24 cellular contexts compared by ENCODE assay signal in the genomic region with DNA sequence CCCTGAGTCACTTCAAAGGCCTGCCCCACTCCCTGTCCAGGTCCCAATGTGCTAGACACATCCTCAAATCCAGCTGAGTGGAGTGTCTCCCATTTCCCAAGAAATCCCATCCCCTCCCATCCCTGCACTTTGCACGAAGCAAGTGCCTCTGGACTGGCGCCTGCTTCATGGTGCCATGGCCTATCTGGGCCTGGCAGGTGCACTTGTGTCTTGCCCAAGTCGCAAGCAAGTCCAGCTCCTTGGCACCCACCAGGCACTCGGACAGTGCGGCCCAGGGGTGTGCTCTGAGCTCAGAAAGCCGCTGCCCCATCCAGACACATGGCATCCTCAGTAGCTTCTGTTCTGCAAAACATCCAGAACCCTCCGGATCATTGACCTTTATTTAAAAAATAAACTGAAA.
DNase-seq lines count a peak whose midpoint lies in the region; ATAC-seq, FAIRE-seq and TF ChIP-seq lines count a peak whose summit lies in the region.
"Had no signal": no experiment of that assay in that cellular context is flagged by ENCODE, and none has a peak within 500 bp of the region (broad histone marks: within the 10 kb centered on the region; RNA-seq: fewer than 3 reads in every experiment).

No MANE protein-coding gene starts in this region.

- H3K27ac ChIP-seq in PC-3 (ENCODE audit: low read length): peak overlapping the region; percentile 77; the same call in 1 of the 2 replicates
- no peak overlapping the region for H3K27ac ChIP-seq in H1 (ENCODE audit: low read depth, low read length)
- H3K27ac ChIP-seq: BLaER1 treated with 17β-estradiol and CSF1 and Interleukin-3, amounts not matched to agents 10 nM and 100 nM had no signal

- H2BK5ac ChIP-seq in H1 (ENCODE audit: low read depth, low read length): no peak overlapping the region

- H3K36me3 ChIP-seq in PC-3 (ENCODE audit: low read depth, low read length) (peaks cover 10% of the 10 kb centered on the region; the same call in 1 of the 2 replicates), H1 (ENCODE audit: control insufficient read depth in 2 of 4, insufficient read depth in 4 of 4, low read length in 3 of 4) (no peaks in the 10 kb centered on the region)
- H3K36me3 ChIP-seq: BLaER1 treated with 17β-estradiol and CSF1 and Interleukin-3, amounts not matched to agents 10 nM and 100 nM had no signal

- no peak overlapping the region for H3K14ac ChIP-seq in H1 (ENCODE audit: insufficient read length)

- no peak for TF ChIP-seq EP300 in H1 (IDR thresholded peaks at IDR 0.05; ENCODE audit: borderline replicate concordance in 1 of 2, low read depth in 2 of 2, low read length in 2 of 2)

- no peaks in the 10 kb centered on the region for H3K9me2 ChIP-seq in PC-3 (replicated peaks; ENCODE audit: low read length)

- no peak overlapping the region for H2BK20ac ChIP-seq in H1 (ENCODE audit: low read length)

- no peak overlapping the region for H3K9ac ChIP-seq in PC-3 (ENCODE audit: low read length)
- no peak overlapping the region for H3K9ac ChIP-seq in H1 (replicated peaks in 1 of 4; ENCODE audit: extremely low read depth in 1 of 4, low read depth in 3 of 4, low read length in 3 of 4)
- H3K9ac ChIP-seq: BLaER1 treated with 17β-estradiol and CSF1 and Interleukin-3, amounts not matched to agents 10 nM and 100 nM had no signal

- POLR2A ChIA-PET in PC-3 (lab: Charles Lee; ENCODE audit: unreplicated experiment): interaction anchor here (0.6 kb wide), 1 partner anchor 279 kb away, joined by 3 read pairs; no protein-coding TSS in a partner anchor
- POLR2A ChIA-PET in H1 (lab: Charles Lee; ENCODE audit: partially characterized antibody): no interaction called here
- POLR2A ChIA-PET in activated CD8-positive, alpha-beta T cell treated with anti-CD3 and anti-CD28 coated beads, Interleukin-2, amount 10 ng/mL, durations not matched to agents 7 days and 5 days (lab: Charles Lee): no interaction called here

- H3K4me1 ChIP-seq in PC-3 (ENCODE audit: insufficient read depth, low read length) (peaks cover 8% of the 10 kb centered on the region), H1 (replicated peaks in 1 of 4; ENCODE audit: control insufficient read depth in 3 of 4, insufficient read depth in 4 of 4, low read length in 3 of 4) (no peaks in the 10 kb centered on the region)

- H3K56ac ChIP-seq in H1 (replicated peaks; ENCODE audit: insufficient read length, low read depth, low read length): no peak overlapping the region

- intact Hi-C loops in PC-3 (cut with micrococcal nuclease): loop anchor here (10.0 kb wide), 1 partner anchor 105 kb away; no protein-coding TSS in a partner anchor

- peak; percentile 6 for ATAC-seq in PC-3
- peak; percentile 11 to 31 for ATAC-seq in natural killer cell treated with Interleukin-12 subunit alpha and Interleukin-12 subunit beta and Interleukin-15 and Interleukin-18, amount 100 ng/mL, for 72 hours
- ATAC-seq in stimulated activated memory B cell treated with anti-CD40 and anti-IgM and Interleukin-4, amounts not matched to agents 10 μg/mL and 1 μg/mL and 100 μg/mL, for 72 hours: peak; percentile 37
- no peak for ATAC-seq in HG02759 (IDR thresholded peaks at IDR 0.05; ENCODE audit: unreplicated experiment)
- no peak for ATAC-seq in activated CD8-positive, alpha-beta T cell treated with anti-CD3 and anti-CD28 coated beads, Interleukin-2, amount 10 ng/mL, durations not matched to agents 7 days and 5 days

- H3K79me2 ChIP-seq in PC-3 (ENCODE audit: low read length) (peaks cover 40% of the 10 kb centered on the region), H1 (ENCODE audit: control insufficient read depth in 1 of 2, insufficient read depth in 2 of 2, low read length in 2 of 2) (no peaks in the 10 kb centered on the region)

- no peaks in the 10 kb centered on the region for H3K9me3 ChIP-seq in PC-3 (ENCODE audit: low read length)
- H3K9me3 ChIP-seq in H1 (ENCODE audit: insufficient read depth in 2 of 2, low read depth in 1 of 2, low read length in 1 of 2): no peaks in the 10 kb centered on the region
- H3K9me3 ChIP-seq: BLaER1 treated with 17β-estradiol and CSF1 and Interleukin-3, amounts not matched to agents 10 nM and 100 nM had no signal

- TF ChIP-seq CTCF in PC-3 (conservative IDR thresholded peaks at IDR 0.05; ENCODE audit: low read depth, low read length) (no peak), H1 (IDR thresholded peaks at IDR 0.05; ENCODE audit: control extremely low read depth in 1 of 3, insufficient read depth in 1 of 3, low read depth in 1 of 3, low read length in 3 of 3) (no peak)

- no peak overlapping the region for H3K18ac ChIP-seq in H1 (ENCODE audit: extremely low read depth, low read length)

- 83% methylated on average over 7 of the region's 7 CpGs; no CpG with 5 or more reads in 1 of the 2 experiments for WGBS in H1 (ENCODE audit: extremely low coverage in 1 of 2, insufficient coverage in 1 of 2, insufficient read length in 1 of 2, insufficient replicate concordance in 2 of 2, low coverage in 1 of 2, low lambda C conversion rate in 2 of 2, missing lambda C conversion rate in 1 of 2), 2 experiments

- H3K36me3 Mint-ChIP-seq in natural killer cell treated with Interleukin-12 subunit alpha and Interleukin-12 subunit beta and Interleukin-15 and Interleukin-18, amount 100 ng/mL, for 72 hours: no peaks in the 10 kb centered on the region
- H3K36me3 Mint-ChIP-seq in stimulated activated memory B cell treated with anti-CD40 and anti-IgM and Interleukin-4, amounts not matched to agents 10 μg/mL and 1 μg/mL and 100 μg/mL, for 72 hours: no peaks in the 10 kb centered on the region
- no peaks in the 10 kb centered on the region for H3K36me3 Mint-ChIP-seq in activated CD8-positive, alpha-beta T cell treated with anti-CD3 and anti-CD28 coated beads, Interleukin-2, amount 10 ng/mL, durations not matched to agents 7 days and 5 days (ENCODE audit: low read depth)

- H3K79me1 ChIP-seq in H1 (ENCODE audit: low read depth, low read length): no peaks in the 10 kb centered on the region

- H2BK12ac ChIP-seq in H1 (ENCODE audit: low read depth, low read length): no peak overlapping the region

- FAIRE-seq in H1 (lab: Jason Lieb, UNC): no peak
- FAIRE-seq: A204.1, D721Med, GM19239, HTR-8/SVneo, K562 had no signal

- H4K20me1 ChIP-seq in PC-3 (ENCODE audit: low read length) (peaks cover 8% of the 10 kb centered on the region; the same call in 1 of the 2 replicates), H1 (replicated peaks in 1 of 2; ENCODE audit: control insufficient read depth in 1 of 2, insufficient read depth in 2 of 2, low read length in 2 of 2) (no peaks in the 10 kb centered on the region)
- H4K20me1 ChIP-seq: BLaER1 treated with 17β-estradiol and CSF1 and Interleukin-3, amounts not matched to agents 10 nM and 100 nM had no signal

- no peaks in the 10 kb centered on the region for H3K23me2 ChIP-seq in H1 (ENCODE audit: low read depth, low read length)

- no peak overlapping the region for H3K4me3 Mint-ChIP-seq in natural killer cell treated with Interleukin-12 subunit alpha and Interleukin-12 subunit beta and Interleukin-15 and Interleukin-18, amount 100 ng/mL, for 72 hours
- no peak overlapping the region for H3K4me3 Mint-ChIP-seq in stimulated activated memory B cell treated with anti-CD40 and anti-IgM and Interleukin-4, amounts not matched to agents 10 μg/mL and 1 μg/mL and 100 μg/mL, for 72 hours
- no peak overlapping the region for H3K4me3 Mint-ChIP-seq in activated CD8-positive, alpha-beta T cell treated with anti-CD3 and anti-CD28 coated beads, Interleukin-2, amount 10 ng/mL, durations not matched to agents 7 days and 5 days
- H3K4me3 Mint-ChIP-seq: CD4-positive, alpha-beta T cell had no signal

- H4K91ac ChIP-seq in H1 (replicated peaks; ENCODE audit: insufficient read length, low read length): peak overlapping the region; percentile 54

- CTCF ChIA-PET in PC-3 (lab: Charles Lee): no interaction called here
- CTCF ChIA-PET in H1 (lab: Charles Lee; ENCODE audit: partially characterized antibody): interaction anchor here (0.7 to 2.6 kb wide), 10 partner anchors 10 to 206 kb away, joined by 3 to 13 read pairs (median 3); no protein-coding TSS in a partner anchor
- CTCF ChIA-PET in activated CD8-positive, alpha-beta T cell treated with anti-CD3 and anti-CD28 coated beads, Interleukin-2, amount 10 ng/mL, durations not matched to agents 7 days and 5 days (lab: Charles Lee): no interaction called here

- BruUV-seq in PC-3 (replicated peaks; lab: Mats Ljungman, UMichigan): no TSS peak

- H3K4ac ChIP-seq in H1 (replicated peaks; ENCODE audit: insufficient read length, low read depth, low read length): no peak overlapping the region

- peaks cover 0 to 4% of the 10 kb centered on the region in 2 donors for H3K4me1 Mint-ChIP-seq in natural killer cell treated with Interleukin-12 subunit alpha and Interleukin-12 subunit beta and Interleukin-15 and Interleukin-18, amount 100 ng/mL, for 72 hours (ENCODE audit: low read depth in 2 of 2)
- H3K4me1 Mint-ChIP-seq in stimulated activated memory B cell treated with anti-CD40 and anti-IgM and Interleukin-4, amounts not matched to agents 10 μg/mL and 1 μg/mL and 100 μg/mL, for 72 hours: no peaks in the 10 kb centered on the region
- peaks cover 4% of the 10 kb centered on the region for H3K4me1 Mint-ChIP-seq in activated CD8-positive, alpha-beta T cell treated with anti-CD3 and anti-CD28 coated beads, Interleukin-2, amount 10 ng/mL, durations not matched to agents 7 days and 5 days (ENCODE audit: low read depth)

- H3K4me3 ChIP-seq in PC-3 (ENCODE audit: low read length): no peak overlapping the region; the same call in 1 of the 2 replicates
- H3K4me3 ChIP-seq in H1 (ENCODE audit: extremely low read depth in 1 of 4, insufficient read depth in 2 of 4, low read depth in 3 of 4, low read length in 4 of 4): no peak overlapping the region
- H3K4me3 ChIP-seq: BLaER1 treated with 17β-estradiol and CSF1 and Interleukin-3, amounts not matched to agents 10 nM and 100 nM; K562 had no signal

- H3K4me2 ChIP-seq in PC-3 (ENCODE audit: low read length) (0 out of 2 replicates have a peak overlapping the region, but pooled peaks have one; percentile 74), H1 (ENCODE audit: insufficient read depth in 1 of 2, low read depth in 2 of 2, low read length in 2 of 2) (no peak overlapping the region)
- H3K4me2 ChIP-seq: BLaER1 treated with 17β-estradiol and CSF1 and Interleukin-3, amounts not matched to agents 10 nM and 100 nM had no signal

- H3K9me3 Mint-ChIP-seq in natural killer cell treated with Interleukin-12 subunit alpha and Interleukin-12 subunit beta and Interleukin-15 and Interleukin-18, amount 100 ng/mL, for 72 hours: no peaks in the 10 kb centered on the region
- no peaks in the 10 kb centered on the region for H3K9me3 Mint-ChIP-seq in stimulated activated memory B cell treated with anti-CD40 and anti-IgM and Interleukin-4, amounts not matched to agents 10 μg/mL and 1 μg/mL and 100 μg/mL, for 72 hours
- no peaks in the 10 kb centered on the region for H3K9me3 Mint-ChIP-seq in activated CD8-positive, alpha-beta T cell treated with anti-CD3 and anti-CD28 coated beads, Interleukin-2, amount 10 ng/mL, durations not matched to agents 7 days and 5 days (ENCODE audit: insufficient read depth)
- H3K9me3 Mint-ChIP-seq: CD4-positive, alpha-beta T cell had no signal

- no peak overlapping the region for H4K8ac ChIP-seq in H1 (ENCODE audit: extremely low read depth, insufficient read depth, low read length)

- no peak overlapping the region for H3K27ac Mint-ChIP-seq in natural killer cell treated with Interleukin-12 subunit alpha and Interleukin-12 subunit beta and Interleukin-15 and Interleukin-18, amount 100 ng/mL, for 72 hours
- H3K27ac Mint-ChIP-seq in stimulated activated memory B cell treated with anti-CD40 and anti-IgM and Interleukin-4, amounts not matched to agents 10 μg/mL and 1 μg/mL and 100 μg/mL, for 72 hours: no peak overlapping the region
- H3K27ac Mint-ChIP-seq in activated CD8-positive, alpha-beta T cell treated with anti-CD3 and anti-CD28 coated beads, Interleukin-2, amount 10 ng/mL, durations not matched to agents 7 days and 5 days: no peak overlapping the region
- H3K27ac Mint-ChIP-seq: CD4-positive, alpha-beta T cell had no signal

- TF ChIP-seq POLR2A in H1 (IDR thresholded peaks at IDR 0.05; ENCODE audit: control extremely low read depth in 1 of 2, low read depth in 2 of 2, low read length in 2 of 2): no peak

- no peak overlapping the region for H2BK15ac ChIP-seq in H1 (ENCODE audit: low read length)

- H3F3A ChIP-seq in PC-3 (ENCODE audit: low read length, unreplicated experiment): no peaks in the 10 kb centered on the region

- H3K27me3 Mint-ChIP-seq in natural killer cell treated with Interleukin-12 subunit alpha and Interleukin-12 subunit beta and Interleukin-15 and Interleukin-18, amount 100 ng/mL, for 72 hours: peaks cover 0 to 5% of the 10 kb centered on the region in 2 donors
- peaks cover 33% of the 10 kb centered on the region for H3K27me3 Mint-ChIP-seq in stimulated activated memory B cell treated with anti-CD40 and anti-IgM and Interleukin-4, amounts not matched to agents 10 μg/mL and 1 μg/mL and 100 μg/mL, for 72 hours
- no peaks in the 10 kb centered on the region for H3K27me3 Mint-ChIP-seq in activated CD8-positive, alpha-beta T cell treated with anti-CD3 and anti-CD28 coated beads, Interleukin-2, amount 10 ng/mL, durations not matched to agents 7 days and 5 days (ENCODE audit: low read depth)
- H3K27me3 Mint-ChIP-seq: CD4-positive, alpha-beta T cell had no signal

- H2AK5ac ChIP-seq in H1 (ENCODE audit: low read depth, low read length): no peak overlapping the region

- H3K27me3 ChIP-seq in PC-3 (ENCODE audit: low read length): no peaks in the 10 kb centered on the region
- H3K27me3 ChIP-seq in H1 (replicated peaks in 1 of 4; ENCODE audit: control insufficient read depth in 3 of 4, extremely low read depth in 1 of 4, insufficient read depth in 3 of 4, low read length in 3 of 4): no peaks in the 10 kb centered on the region
- H3K27me3 ChIP-seq: BLaER1 treated with 17β-estradiol and CSF1 and Interleukin-3, amounts not matched to agents 10 nM and 100 nM had no signal

- H2BK120ac ChIP-seq in H1 (replicated peaks; ENCODE audit: low read depth, low read length): no peak overlapping the region

- no peak for DNase-seq in PC-3
- no peak for DNase-seq in H1 (ENCODE audit: low read depth in 1 of 2, low spot score in 2 of 2)
- DNase-seq in natural killer cell treated with Interleukin-12 subunit alpha and Interleukin-12 subunit beta and Interleukin-15 and Interleukin-18, amount 100 ng/mL, for 72 hours (ENCODE audit: low spot score): no peak
- DNase-seq in activated CD8-positive, alpha-beta T cell treated with anti-CD3 and anti-CD28 coated beads, Interleukin-2, amount 10 ng/mL, durations not matched to agents 7 days and 5 days: no peak
- DNase-seq in OCI-M2 (lab: John Stamatoyannopoulos, UW; ENCODE audit: unreplicated experiment): no peak
- DNase-seq: AML-193; CD4-positive, alpha-beta T cell; Kasumi-1; NCI-H1092 treated with DMSO at 0.1 percent for 48 hours; NCI-H1436 treated with DMSO at 0.1 percent for 48 hours; NCI-H187 treated with DMSO at 0.1 percent for 48 hours; NCI-H2171 treated with DMSO at 0.1 percent for 48 hours; NCI-H524; NCI-H748 treated with DMSO at 0.1 percent for 48 hours; RPMI8226; SHP77 treated with DMSO at 0.1 percent for 48 hours had no signal

- no peak for TF ChIP-seq RAD21 in H1 (IDR thresholded peaks at IDR 0.05 in 1 of 2, conservative IDR thresholded peaks at IDR 0.05 in 1 of 2; ENCODE audit: low read depth in 2 of 2, low read length in 2 of 2)

- H2AFZ ChIP-seq in PC-3 (ENCODE audit: low read length) (no peak overlapping the region), H1 (ENCODE audit: low read length) (no peak overlapping the region)

- H4K5ac ChIP-seq in H1 (ENCODE audit: insufficient read length, low read depth, low read length): no peak overlapping the region

- no peak overlapping the region for H3K23ac ChIP-seq in H1 (ENCODE audit: insufficient read length)

Comparison
In these comparisons a context has a peak if more than half of its experiments do, and no peak if none do; other contexts are left out.
1. ATAC-seq: peak in PC-3 (single experiment), natural killer cell treated with Interleukin-12 subunit alpha and Interleukin-12 subunit beta and Interleukin-15 and Interleukin-18, amount 100 ng/mL, for 72 hours (2 of 2) and stimulated activated memory B cell treated with anti-CD40 and anti-IgM and Interleukin-4, amounts not matched to agents 10 μg/mL and 1 μg/mL and 100 μg/mL, for 72 hours (single experiment); none in HG02759 (single experiment) and activated CD8-positive, alpha-beta T cell treated with anti-CD3 and anti-CD28 coated beads, Interleukin-2, amount 10 ng/mL, durations not matched to agents 7 days and 5 days (single experiment).